9 cellular contexts compared by ENCODE assay signal in genomic region chr3:158105710-158106438, GRCh38. TPM values are rescaled to one million over a fixed set of nuclear protein-coding genes. Genes with fewer than 3 reads are reported as not detected.
DNase-seq lines count a peak whose midpoint lies in the region; ATAC-seq and TF ChIP-seq lines count a peak whose summit lies in the region.
"Had no signal": no experiment of that assay in that cellular context is flagged by ENCODE, and none has a peak within 500 bp of the region (broad histone marks: within the 10 kb centered on the region; RNA-seq: fewer than 3 reads in every experiment).

Gene SHOX2 (minus strand): TSS chr3:158106420. CDS start chr3:158106024, 396 bp downstream.

- DNase-seq in NOMO-1 treated with DMSO at 0.1 percent for 48 hours (lab: John Stamatoyannopoulos, UW; ENCODE audit: unreplicated experiment) (peak; percentile 21), NOMO-1 (lab: John Stamatoyannopoulos, UW; ENCODE audit: unreplicated experiment in 2 of 2) (no peak), NCI-H1105 treated with DMSO at 0.1 percent for 48 hours (lab: John Stamatoyannopoulos, UW) (peak; percentile 69), right atrium auricular region (ENCODE audit: low spot score) (no peak)
- no peak for DNase-seq in stimulated activated CD4-positive, alpha-beta T cell treated with anti-CD3 and anti-CD28 coated beads, Interleukin-4, amount 100 ng/mL, for 4 hours

- H3K4me1 ChIP-seq in right atrium auricular region: peaks cover 0 to 52% of the 10 kb centered on the region in 2 donors

- H3K9me3 Mint-ChIP-seq in activated T-helper 17 cell treated with anti-CD3 and anti-CD28 coated beads, Interleukin-2, amount 50 U/mL, for 72 hours: no peaks in the 10 kb centered on the region

- H3K4me3 ChIP-seq in right atrium auricular region: peak within 1 kb of the TSS; percentile 34 to 53
- H3K4me3 ChIP-seq in skin epidermis: peak within 1 kb of the TSS; percentile 29 to 58 (median 44)

- H3K36me3 ChIP-seq in right atrium auricular region: no peaks in the 10 kb centered on the region

- peaks cover 25% of the 10 kb centered on the region for H3K4me1 Mint-ChIP-seq in activated T-helper 17 cell treated with anti-CD3 and anti-CD28 coated beads, Interleukin-2, amount 50 U/mL, for 72 hours

- no peak for TF ChIP-seq CTCF in right atrium auricular region (IDR thresholded peaks at IDR 0.05)

- H3K27ac ChIP-seq in right atrium auricular region: peak within 1 kb of the TSS; percentile 44 to 74
- peak within 1 kb of the TSS in 19 of 21 experiments; percentile 6 to 85 (median 73) for H3K27ac ChIP-seq in skin epidermis

- no peaks in the 10 kb centered on the region for H3K9me3 ChIP-seq in right atrium auricular region

- peaks cover 34% of the 10 kb centered on the region for H3K36me3 Mint-ChIP-seq in activated T-helper 17 cell treated with anti-CD3 and anti-CD28 coated beads, Interleukin-2, amount 50 U/mL, for 72 hours (ENCODE audit: low read depth)

- ATAC-seq in activated T-helper 17 cell treated with anti-CD3 and anti-CD28 coated beads, Interleukin-2, amount 50 U/mL, for 72 hours (replicated peaks): no peak
- no peak for ATAC-seq in HG02840 (IDR thresholded peaks at IDR 0.05; ENCODE audit: low FRiP score, unreplicated experiment)

- H3K27me3 Mint-ChIP-seq in activated T-helper 17 cell treated with anti-CD3 and anti-CD28 coated beads, Interleukin-2, amount 50 U/mL, for 72 hours: peaks cover 65% of the 10 kb centered on the region

- H3K27me3 ChIP-seq in right atrium auricular region: peaks cover 44 to 65% of the 10 kb centered on the region in 2 donors

- no peak within 1 kb of the TSS for H3K27ac Mint-ChIP-seq in activated T-helper 17 cell treated with anti-CD3 and anti-CD28 coated beads, Interleukin-2, amount 50 U/mL, for 72 hours

- H3K4me3 Mint-ChIP-seq in activated T-helper 17 cell treated with anti-CD3 and anti-CD28 coated beads, Interleukin-2, amount 50 U/mL, for 72 hours: peak within 1 kb of the TSS; percentile 74

RNA-seq across cellular contexts. Expression of gene SHOX2, which starts in this region (rescaled TPM):
- total RNA-seq in activated T-helper 17 cell treated with anti-CD3 and anti-CD28 coated beads, Interleukin-2, amount 50 U/mL, for 72 hours: not detected
- total RNA-seq in right atrium auricular region: 1 to 10 TPM; 2.1 to 2.4 TPM
- total RNA-seq: dermis microvascular lymphatic vessel endothelial cell had no signal

Comparison
In these comparisons a context has a peak if more than half of its experiments do, and no peak if none do; other contexts are left out.
1. DNase-seq: peak in NOMO-1 treated with DMSO at 0.1 percent for 48 hours (single experiment) and NCI-H1105 treated with DMSO at 0.1 percent for 48 hours (single experiment); none in NOMO-1 (0 of 2), right atrium auricular region (single experiment) and stimulated activated CD4-positive, alpha-beta T cell treated with anti-CD3 and anti-CD28 coated beads, Interleukin-4, amount 100 ng/mL, for 4 hours (0 of 2).